18 cellular contexts compared by ENCODE assay signal in genomic region chr22:29661355-29661754, GRCh38.
DNase-seq lines count a peak whose midpoint lies in the region; ATAC-seq and TF ChIP-seq lines count a peak whose summit lies in the region.
"Had no signal": no experiment of that assay in that cellular context is flagged by ENCODE, and none has a peak within 500 bp of the region (broad histone marks: within the 10 kb centered on the region; RNA-seq: fewer than 3 reads in every experiment).

No MANE protein-coding gene starts in this region.

- ATAC-seq in GM18511 (IDR thresholded peaks at IDR 0.05; ENCODE audit: unreplicated experiment), result no peak
- ATAC-seq: activated CD8-positive, alpha-beta memory T cell treated with anti-CD3 and anti-CD28 coated beads, Interleukin-2, amount 10 ng/mL, durations not matched to agents 7 days and 5 days had no signal

- TF ChIP-seq CTCF in GM10266 (IDR thresholded peaks at IDR 0.05; ENCODE audit: control insufficient read depth, insufficient read depth, low read depth, missing control alignments), result no peak

- no peak overlapping the region for H3K4me3 ChIP-seq in skeletal muscle cell (ENCODE audit: low read depth, low read length)
- H3K4me3 ChIP-seq: hepatocyte, PC-9, SK-N-MC had no signal

- DNase-seq in EL, result peak; percentile 29
- peak; percentile 29 for DNase-seq in astrocyte of the hippocampus (ENCODE audit: low read depth, low spot score)
- peak; percentile 85 for DNase-seq in fibroblast of peridontal ligament (ENCODE audit: extremely low read depth)
- DNase-seq in skeletal muscle cell (ENCODE audit: low read depth), result peak; percentile 5
- DNase-seq in SHP77 (lab: John Stamatoyannopoulos, UW), result no peak
- no peak for DNase-seq in NCI-H1930 (lab: John Stamatoyannopoulos, UW)
- DNase-seq in GM10266 (ENCODE audit: extremely low spot score), result no peak
- DNase-seq: activated CD4-positive, CD25-positive, alpha-beta regulatory T cell treated with anti-CD3 and anti-CD28 coated beads, Interleukin-2, amount 50 U/mL, for 72 hours; activated CD8-positive, alpha-beta memory T cell treated with anti-CD3 and anti-CD28 coated beads, Interleukin-2, amount 10 ng/mL, durations not matched to agents 7 days and 5 days; activated effector memory CD4-positive, alpha-beta T cell treated with anti-CD3 and anti-CD28 coated beads, Interleukin-2, amount 50 U/mL, for 16 hours; amygdala; H9; Karpas-422; PC-9; right cardiac atrium had no signal

Comparison
In these comparisons a context has a peak if more than half of its experiments do, and no peak if none do; other contexts are left out.
1. DNase-seq: peak in EL (single experiment), astrocyte of the hippocampus (single experiment), fibroblast of peridontal ligament (single experiment) and skeletal muscle cell (single experiment); none in SHP77 (0 of 2), NCI-H1930 (0 of 2) and GM10266 (single experiment).